Comparison of ENCODE assay signal across 11 cellular contexts in genomic region chr17:7550359-7550758, GRCh38. TPM values are rescaled to one million over a fixed set of nuclear protein-coding genes. Genes with fewer than 3 reads are reported as not detected.
A peak's percentile ranks its signal among the peaks of the same experiment; 100 is the strongest.
DNase-seq lines count a peak whose midpoint lies in the region; ATAC-seq and TF ChIP-seq lines count a peak whose summit lies in the region.
"Had no signal": no experiment of that assay in that cellular context is flagged by ENCODE, and none has a peak within 500 bp of the region (broad histone marks: within the 10 kb centered on the region; RNA-seq: fewer than 3 reads in every experiment).

No MANE protein-coding gene starts in this region.

- peaks cover 14% of the 10 kb centered on the region for H3K4me1 ChIP-seq in mammary epithelial cell (ENCODE audit: insufficient read depth, low read length)
- H3K4me1 ChIP-seq in naive thymus-derived CD4-positive, alpha-beta T cell (ENCODE audit: control insufficient read depth in 2 of 2, insufficient read depth in 2 of 2, low read length in 2 of 2): peaks cover 15 to 45% of the 10 kb centered on the region in 2 donors
- H3K4me1 ChIP-seq in tibial nerve: peaks cover 0 to 34% (median 9%) of the 10 kb centered on the region in 4 donors

- H3K36me3 ChIP-seq in mammary epithelial cell (ENCODE audit: insufficient read depth, low read length): no peaks in the 10 kb centered on the region
- H3K36me3 ChIP-seq in naive thymus-derived CD4-positive, alpha-beta T cell (ENCODE audit: control insufficient read depth in 2 of 3, insufficient read depth in 3 of 3, low read length in 3 of 3): no peaks in the 10 kb centered on the region
- peaks cover 0 to 24% (median 0%) of the 10 kb centered on the region in 3 donors for H3K36me3 ChIP-seq in tibial nerve
- H3K36me3 ChIP-seq: WERI-Rb-1 had no signal

- no peaks in the 10 kb centered on the region for H3K79me2 ChIP-seq in mammary epithelial cell (ENCODE audit: insufficient read depth, low read length)

- H3K4me3 Mint-ChIP-seq in MCF 10A (ENCODE audit: unreplicated experiment): peak overlapping the region; percentile 62
- H3K4me3 Mint-ChIP-seq in activated naive CD8-positive, alpha-beta T cell treated with anti-CD3 and anti-CD28 coated beads for 36 hours: no peak overlapping the region
- peak overlapping the region; percentile 29 to 99 (median 88) for H3K4me3 Mint-ChIP-seq in naive thymus-derived CD4-positive, alpha-beta T cell

- H3K27ac ChIP-seq in mammary epithelial cell (ENCODE audit: insufficient read depth, low read depth, low read length) (no peak overlapping the region), tibial nerve (peak overlapping the region; percentile 74 to 94 (median 91))
- H3K27ac ChIP-seq in naive thymus-derived CD4-positive, alpha-beta T cell (ENCODE audit: low read depth, low read length): peak overlapping the region; percentile 70
- H3K27ac ChIP-seq: WERI-Rb-1 had no signal

- no peaks in the 10 kb centered on the region for H3K4me1 Mint-ChIP-seq in MCF 10A (ENCODE audit: insufficient read depth, unreplicated experiment)
- peaks cover 57% of the 10 kb centered on the region for H3K4me1 Mint-ChIP-seq in activated naive CD8-positive, alpha-beta T cell treated with anti-CD3 and anti-CD28 coated beads for 36 hours
- peaks cover 55 to 72% (median 65%) of the 10 kb centered on the region in 7 donors for H3K4me1 Mint-ChIP-seq in naive thymus-derived CD4-positive, alpha-beta T cell

- no peaks in the 10 kb centered on the region for H3K9me3 ChIP-seq in mammary epithelial cell (replicated peaks; ENCODE audit: insufficient read depth, low read length)
- H3K9me3 ChIP-seq in naive thymus-derived CD4-positive, alpha-beta T cell (ENCODE audit: control insufficient read depth in 2 of 3, low read length in 3 of 3): no peaks in the 10 kb centered on the region
- no peaks in the 10 kb centered on the region for H3K9me3 ChIP-seq in tibial nerve

- H3K4me3 ChIP-seq in mammary epithelial cell (replicated peaks in 1 of 3; ENCODE audit: insufficient read depth in 1 of 3, low read depth in 2 of 3, low read length in 3 of 3) (no peak overlapping the region), tibial nerve (peak overlapping the region in 1 of 4 donors; percentile 70)
- no peak overlapping the region for H3K4me3 ChIP-seq in naive thymus-derived CD4-positive, alpha-beta T cell (ENCODE audit: low read length)

- TF ChIP-seq POLR2A in tibial nerve (IDR thresholded peaks at IDR 0.05): no peak

- BruUV-seq in MCF 10A (replicated peaks; lab: Mats Ljungman, UMichigan) (no TSS peak), mammary epithelial cell (replicated peaks; lab: Mats Ljungman, UMichigan) (no TSS peak)

- no peak overlapping the region for H3K27ac Mint-ChIP-seq in MCF 10A (ENCODE audit: low read depth, unreplicated experiment)
- H3K27ac Mint-ChIP-seq in activated naive CD8-positive, alpha-beta T cell treated with anti-CD3 and anti-CD28 coated beads for 36 hours: peak overlapping the region; percentile 88
- H3K27ac Mint-ChIP-seq in naive thymus-derived CD4-positive, alpha-beta T cell: peak overlapping the region; percentile 86 to 98 (median 91)

- TF ChIP-seq CTCF in MCF 10A (IDR thresholded peaks at IDR 0.05; ENCODE audit: unreplicated experiment) (no peak), mammary epithelial cell (conservative IDR thresholded peaks at IDR 0.05 in 1 of 2, IDR thresholded peaks at IDR 0.05 in 1 of 2; ENCODE audit: extremely low read depth in 1 of 2, insufficient read depth in 1 of 2, low read depth in 1 of 2, low read length in 2 of 2) (no peak), tibial nerve (IDR thresholded peaks at IDR 0.05) (no peak), omental fat pad (IDR thresholded peaks at IDR 0.05) (no peak)

- CTCF ChIA-PET in MCF 10A (lab: Yijun Ruan, JAX): interaction anchor here (0.5 to 4.4 kb wide), 3 partner anchors 10 to 312 kb away, joined by 4 to 22 read pairs (median 6); no protein-coding TSS in a partner anchor
- CTCF ChIA-PET in mammary epithelial cell (lab: Charles Lee; ENCODE audit: low non-redundant PET): no interaction called here
- CTCF ChIA-PET in naive thymus-derived CD4-positive, alpha-beta T cell (lab: Charles Lee): interaction anchor here (1.0 to 2.6 kb wide), 4 partner anchors 10 to 195 kb away, joined by 3 to 10 read pairs (median 6); partner anchors contain the start of genes TMEM95 and TP53

- H4K20me1 ChIP-seq in mammary epithelial cell (ENCODE audit: insufficient read depth, low read length): no peaks in the 10 kb centered on the region

- H3K27me3 ChIP-seq in mammary epithelial cell (ENCODE audit: insufficient read depth, low read length): no peaks in the 10 kb centered on the region
- no peaks in the 10 kb centered on the region for H3K27me3 ChIP-seq in naive thymus-derived CD4-positive, alpha-beta T cell (ENCODE audit: control insufficient read depth in 2 of 2, insufficient read depth in 2 of 2, low read length in 2 of 2)
- no peaks in the 10 kb centered on the region for H3K27me3 ChIP-seq in tibial nerve

- no peaks in the 10 kb centered on the region for H3K9me3 Mint-ChIP-seq in MCF 10A (ENCODE audit: unreplicated experiment)
- no peaks in the 10 kb centered on the region for H3K9me3 Mint-ChIP-seq in activated naive CD8-positive, alpha-beta T cell treated with anti-CD3 and anti-CD28 coated beads for 36 hours
- peaks cover 0 to 1% (median 0%) of the 10 kb centered on the region in 11 donors for H3K9me3 Mint-ChIP-seq in naive thymus-derived CD4-positive, alpha-beta T cell

- no peaks in the 10 kb centered on the region for H3K36me3 Mint-ChIP-seq in MCF 10A (ENCODE audit: insufficient read depth, unreplicated experiment)
- H3K36me3 Mint-ChIP-seq in activated naive CD8-positive, alpha-beta T cell treated with anti-CD3 and anti-CD28 coated beads for 36 hours: peaks cover 8% of the 10 kb centered on the region
- peaks cover 0 to 32% (median 5%) of the 10 kb centered on the region in 5 donors for H3K36me3 Mint-ChIP-seq in naive thymus-derived CD4-positive, alpha-beta T cell

- H3K9ac ChIP-seq in mammary epithelial cell (ENCODE audit: insufficient read depth, low read length): no peak overlapping the region

- no peak for ATAC-seq in naive thymus-derived CD4-positive, alpha-beta T cell
- ATAC-seq in omental fat pad (ENCODE audit: low FRiP score): no peak

- intact Hi-C loops in MCF 10A (cut with micrococcal nuclease) (no loop called here), mammary epithelial cell (cut with micrococcal nuclease) (no loop called here)
- intact Hi-C loops in naive thymus-derived CD4-positive, alpha-beta T cell (cut with micrococcal nuclease): no loop called here

- in situ Hi-C loops in mammary epithelial cell (cut with MboI; ENCODE audit: low sequenced_read_pairs in 2 of 2): no loop called here

- DNase-seq in MCF 10A (ENCODE audit: unreplicated experiment): no peak
- no peak for DNase-seq in mammary epithelial cell
- DNase-seq in activated naive CD8-positive, alpha-beta T cell treated with anti-CD3 and anti-CD28 coated beads for 36 hours: no peak
- no peak for DNase-seq in naive thymus-derived CD4-positive, alpha-beta T cell
- no peak for DNase-seq in tibial nerve (ENCODE audit: low spot score in 2 of 2)
- no peak for DNase-seq in HK-2 (ENCODE audit: unreplicated experiment)
- DNase-seq in omental fat pad (ENCODE audit: low spot score): no peak
- no peak for DNase-seq in cortex of kidney (lab: John Stamatoyannopoulos, UW)
- DNase-seq: activated gamma-delta T cell, NCI-H146, WERI-Rb-1 had no signal

- no peak overlapping the region for H2AFZ ChIP-seq in mammary epithelial cell (ENCODE audit: low read depth, low read length)

- TF ChIP-seq EP300 in tibial nerve (IDR thresholded peaks at IDR 0.05): no peak

- dilution Hi-C loops in mammary epithelial cell (cut with HindIII; ENCODE audit: low sequenced_read_pairs): loop anchor here (5.0 kb wide), 1 partner anchor 63 kb away; no protein-coding TSS in a partner anchor

- H3K27me3 Mint-ChIP-seq in MCF 10A (ENCODE audit: insufficient read depth, unreplicated experiment): no peaks in the 10 kb centered on the region
- no peaks in the 10 kb centered on the region for H3K27me3 Mint-ChIP-seq in activated naive CD8-positive, alpha-beta T cell treated with anti-CD3 and anti-CD28 coated beads for 36 hours
- H3K27me3 Mint-ChIP-seq in naive thymus-derived CD4-positive, alpha-beta T cell: no peaks in the 10 kb centered on the region

- H3K4me2 ChIP-seq in mammary epithelial cell (ENCODE audit: insufficient read depth, low read depth, low read length): no peak overlapping the region

- POLR2A ChIA-PET in MCF 10A (lab: Yijun Ruan, JAX): interaction anchor here (1.3 kb wide), 2 partner anchors 10 to 37 kb away, joined by 4 to 5 read pairs; no protein-coding TSS in a partner anchor
- POLR2A ChIA-PET in naive thymus-derived CD4-positive, alpha-beta T cell (lab: Charles Lee): interaction anchor here (0.6 to 2.4 kb wide), 7 partner anchors 11 to 111 kb away, joined by 3 to 25 read pairs (median 4); partner anchors contain the start of genes SAT2 and SENP3

- WGBS in mammary epithelial cell (ENCODE audit: low coverage, missing lambda C conversion rate): 92% methylated on average over 5 of the region's 6 CpGs
- 65 to 76% methylated on average over 6 of the region's 6 CpGs for WGBS in tibial nerve, 2 donors

RNA-seq across cellular contexts. Expression of gene TNFSF12, which starts 1.5 kb away (rescaled TPM):
- 3.5 and 3.9 TPM in 2 replicates for total RNA-seq in MCF 10A (2022)
- total RNA-seq in mammary epithelial cell: 1 to 10 TPM; 4.7 TPM
- 2.1 TPM for polyA plus RNA-seq in mammary epithelial cell
- polyA minus RNA-seq in mammary epithelial cell: 31.1 TPM
- 10 to 100 TPM; 11.6 to 15.1 TPM for total RNA-seq in activated naive CD8-positive, alpha-beta T cell treated with anti-CD3 and anti-CD28 coated beads for 36 hours
- 10 to 100 TPM; 27.3 to 82.4 (median 36.9) TPM for total RNA-seq in naive thymus-derived CD4-positive, alpha-beta T cell
- 10 to 100 TPM; 25.4 to 36.1 TPM for polyA plus RNA-seq in naive thymus-derived CD4-positive, alpha-beta T cell
- 100 to 1,000 TPM in 2 of 4 donors, 10 to 100 TPM in 2; 59.4 to 109 (median 98.8) TPM for total RNA-seq in tibial nerve
- 10 to 100 TPM; 29.2 to 64.5 (median 41.5) TPM for total RNA-seq in omental fat pad

RNA-seq across cellular contexts. Expression of gene TNFSF13, which starts 8.2 kb away (rescaled TPM):
- total RNA-seq in MCF 10A (2022) (6.3 and 10.8 TPM in 2 replicates), mammary epithelial cell (1 to 10 TPM; 3.0 to 5.3 TPM), tibial nerve (10 to 100 TPM; 44.7 to 93.3 (median 64.7) TPM), omental fat pad (10 to 100 TPM; 24.5 to 70.9 (median 48.3) TPM)
- 4.0 TPM for polyA plus RNA-seq in mammary epithelial cell
- 5.2 TPM for polyA minus RNA-seq in mammary epithelial cell
- 1 to 10 TPM; 6.3 to 7.3 TPM for total RNA-seq in activated naive CD8-positive, alpha-beta T cell treated with anti-CD3 and anti-CD28 coated beads for 36 hours
- total RNA-seq in naive thymus-derived CD4-positive, alpha-beta T cell: 10 to 100 TPM in 1 of 5 experiments, 1 to 10 TPM in 4; 2.0 to 45.6 (median 4.4) TPM
- polyA plus RNA-seq in naive thymus-derived CD4-positive, alpha-beta T cell: 1 to 10 TPM; 1.1 to 1.5 TPM

RNA-seq across cellular contexts. Expression of gene SENP3, which starts 11.4 kb away (rescaled TPM):
- total RNA-seq in MCF 10A (2022) (66.9 and 67.3 TPM in 2 replicates), mammary epithelial cell (10 to 100 TPM; 55.0 to 66.7 TPM), tibial nerve (10 to 100 TPM; 54.3 to 75.4 (median 59.0) TPM), omental fat pad (10 to 100 TPM; 48.9 to 66.7 (median 59.0) TPM)
- 97.3 TPM for polyA plus RNA-seq in mammary epithelial cell
- 156 TPM for polyA minus RNA-seq in mammary epithelial cell
- 100 to 1,000 TPM in 1 of 2 experiments, 10 to 100 TPM in 1; 96.5 to 100 TPM for total RNA-seq in activated naive CD8-positive, alpha-beta T cell treated with anti-CD3 and anti-CD28 coated beads for 36 hours
- 10 to 100 TPM; 35.0 to 43.8 (median 40.8) TPM for total RNA-seq in naive thymus-derived CD4-positive, alpha-beta T cell
- 10 to 100 TPM; 13.2 to 20.6 TPM for polyA plus RNA-seq in naive thymus-derived CD4-positive, alpha-beta T cell

RNA-seq across cellular contexts. Expression of gene CD68, which starts 29.1 kb away (rescaled TPM):
- total RNA-seq in MCF 10A (2022) (6.9 and 10.6 TPM in 2 replicates), mammary epithelial cell (10 to 100 TPM in 1 of 2 donors, 1 to 10 TPM in 1; 1.8 to 26.1 TPM), tibial nerve (10 to 100 TPM; 19.3 to 65.7 (median 34.2) TPM), omental fat pad (100 to 1,000 TPM in 3 of 4 donors, 10 to 100 TPM in 1; 99.1 to 321 (median 191) TPM)
- polyA plus RNA-seq in mammary epithelial cell: 39.4 TPM
- 20.9 TPM for polyA minus RNA-seq in mammary epithelial cell
- 1 to 10 TPM; 6.6 to 6.7 TPM for total RNA-seq in activated naive CD8-positive, alpha-beta T cell treated with anti-CD3 and anti-CD28 coated beads for 36 hours
- 100 to 1,000 TPM in 1 of 5 experiments, 10 to 100 TPM in 2, 1 to 10 TPM in 2; 6.8 to 176 (median 18.8) TPM for total RNA-seq in naive thymus-derived CD4-positive, alpha-beta T cell
- under 1 TPM; 0.12 to 0.21 TPM for polyA plus RNA-seq in naive thymus-derived CD4-positive, alpha-beta T cell

RNA-seq across cellular contexts. Expression of gene MPDU1, which starts 33.3 kb away (rescaled TPM):
- total RNA-seq in MCF 10A (2022): 52.0 and 56.5 TPM in 2 replicates
- total RNA-seq in mammary epithelial cell: 10 to 100 TPM; 44.8 to 51.2 TPM
- 120 TPM for polyA plus RNA-seq in mammary epithelial cell
- polyA minus RNA-seq in mammary epithelial cell: 57.9 TPM
- 10 to 100 TPM; 72.8 to 77.2 TPM for total RNA-seq in activated naive CD8-positive, alpha-beta T cell treated with anti-CD3 and anti-CD28 coated beads for 36 hours
- total RNA-seq in naive thymus-derived CD4-positive, alpha-beta T cell: 10 to 100 TPM; 25.4 to 79.8 (median 31.4) TPM
- polyA plus RNA-seq in naive thymus-derived CD4-positive, alpha-beta T cell: 10 to 100 TPM; 39.1 to 52.3 TPM
- 100 to 1,000 TPM in 1 of 4 donors, 10 to 100 TPM in 3; 58.3 to 102 (median 66.2) TPM for total RNA-seq in tibial nerve
- total RNA-seq in omental fat pad: 100 to 1,000 TPM in 3 of 4 donors, 10 to 100 TPM in 1; 86.5 to 144 (median 122) TPM
